30 cellular contexts compared by ENCODE assay signal in the genomic region with DNA sequence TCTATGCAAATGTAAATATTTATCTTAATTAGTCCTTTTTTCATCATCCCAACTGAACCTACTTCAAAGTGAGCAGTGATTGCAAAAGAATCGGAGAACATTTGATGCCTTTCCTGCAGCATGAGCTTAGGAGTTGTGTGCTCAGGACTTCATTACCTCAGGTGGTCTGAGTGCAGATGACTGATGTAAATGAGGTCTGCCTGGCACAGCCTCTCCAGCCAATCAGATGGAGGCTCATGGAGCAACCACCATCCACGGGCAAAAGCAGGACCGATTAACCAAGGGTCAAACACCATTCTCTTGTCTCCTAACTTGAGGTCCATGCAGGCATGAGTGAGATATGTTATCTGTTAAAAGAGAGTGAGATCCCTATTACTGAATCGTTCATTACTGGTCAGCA.
"Had no signal": no experiment of that assay in that cellular context is flagged by ENCODE, and none has a peak within 500 bp of the region (broad histone marks: within the 10 kb centered on the region; RNA-seq: fewer than 3 reads in every experiment).

No MANE protein-coding gene starts in this region.

- H3K36me3 Mint-ChIP-seq: brain had no signal

- H3K36me3 ChIP-seq: cardiac muscle cell, colonic mucosa, WERI-Rb-1 had no signal

- H3K4me1 ChIP-seq: adrenal gland, colonic mucosa had no signal

- H3K4me3 ChIP-seq: adrenal gland, cardiac muscle cell, colonic mucosa, dorsolateral prefrontal cortex, left ventricle myocardium inferior, lung, right atrium auricular region, smooth muscle cell, stomach, tibial artery had no signal

- H3K9me3 Mint-ChIP-seq: activated CD4-positive, alpha-beta memory T cell treated with anti-CD3 and anti-CD28 coated beads for 36 hours; activated CD4-positive, alpha-beta T cell treated with anti-CD3 and anti-CD28 coated beads, Interleukin-2, amount 10 ng/mL, durations not matched to agents 24 days and 14 days; activated naive CD4-positive, alpha-beta T cell treated with anti-CD3 and anti-CD28 coated beads for 36 hours; activated naive CD8-positive, alpha-beta T cell treated with anti-CD3 and anti-CD28 coated beads for 36 hours; activated T-cell treated with anti-CD3 and anti-CD28 coated beads, Interleukin-2, amount 50 U/mL, for 4 hours; brain; natural killer cell; stimulated activated naive B cell treated with anti-CD40 and anti-IgM and Interleukin-4, amounts not matched to agents 10 μg/mL and 1 μg/mL and 100 μg/mL, for 72 hours had no signal

- ATAC-seq: activated T-cell treated with anti-CD3 and anti-CD28 coated beads, Interleukin-2, amount 50 U/mL, for 4 hours; natural killer cell; stimulated activated naive B cell treated with anti-CD40 and anti-IgM and Interleukin-4, amounts not matched to agents 10 μg/mL and 1 μg/mL and 100 μg/mL, for 72 hours had no signal

- H3K27me3 Mint-ChIP-seq: activated CD4-positive, alpha-beta memory T cell treated with anti-CD3 and anti-CD28 coated beads for 36 hours; activated CD4-positive, alpha-beta T cell treated with anti-CD3 and anti-CD28 coated beads, Interleukin-2, amount 10 ng/mL, durations not matched to agents 24 days and 14 days; activated naive CD8-positive, alpha-beta T cell treated with anti-CD3 and anti-CD28 coated beads for 36 hours; stimulated activated naive B cell treated with anti-CD40 and anti-IgM and Interleukin-4, amounts not matched to agents 10 μg/mL and 1 μg/mL and 100 μg/mL, for 72 hours had no signal

- H3K27ac Mint-ChIP-seq: activated CD4-positive, alpha-beta memory T cell treated with anti-CD3 and anti-CD28 coated beads for 36 hours; activated naive CD4-positive, alpha-beta T cell treated with anti-CD3 and anti-CD28 coated beads for 36 hours; activated naive CD8-positive, alpha-beta T cell treated with anti-CD3 and anti-CD28 coated beads for 36 hours; brain; natural killer cell; stimulated activated naive B cell treated with anti-CD40 and anti-IgM and Interleukin-4, amounts not matched to agents 10 μg/mL and 1 μg/mL and 100 μg/mL, for 72 hours had no signal

- H3K9me3 ChIP-seq: adrenal gland, colonic mucosa, left ventricle myocardium inferior, right atrium auricular region, stomach, tibial artery had no signal

- H3K27ac ChIP-seq: adrenal gland, cardiac muscle cell, colonic mucosa, dorsolateral prefrontal cortex, right atrium auricular region, stomach, WERI-Rb-1 had no signal

- H3K4me2 ChIP-seq: smooth muscle cell had no signal

- H3K4me3 Mint-ChIP-seq: activated CD4-positive, alpha-beta memory T cell treated with anti-CD3 and anti-CD28 coated beads for 36 hours; activated CD4-positive, alpha-beta T cell treated with anti-CD3 and anti-CD28 coated beads, Interleukin-2, amount 10 ng/mL, durations not matched to agents 24 days and 14 days; activated naive CD4-positive, alpha-beta T cell treated with anti-CD3 and anti-CD28 coated beads for 36 hours; activated naive CD8-positive, alpha-beta T cell treated with anti-CD3 and anti-CD28 coated beads for 36 hours; activated T-cell treated with anti-CD3 and anti-CD28 coated beads, Interleukin-2, amount 50 U/mL, for 4 hours; brain; natural killer cell; stimulated activated naive B cell treated with anti-CD40 and anti-IgM and Interleukin-4, amounts not matched to agents 10 μg/mL and 1 μg/mL and 100 μg/mL, for 72 hours had no signal

- FAIRE-seq: frontal cortex had no signal

- DNase-seq: activated CD4-positive, alpha-beta memory T cell treated with anti-CD3 and anti-CD28 coated beads for 36 hours; activated CD4-positive, alpha-beta T cell treated with anti-CD3 and anti-CD28 coated beads, Interleukin-2, amount 10 ng/mL, durations not matched to agents 24 days and 14 days; activated CD4-positive, CD25-positive, alpha-beta regulatory T cell treated with anti-CD3 and anti-CD28 coated beads, Interleukin-2, amount 50 U/mL, for 72 hours; activated CD8-positive, alpha-beta memory T cell treated with anti-CD3 and anti-CD28 coated beads, Interleukin-2, amount 50 U/mL, for 48 hours; activated effector memory CD4-positive, alpha-beta T cell treated with anti-CD3 and anti-CD28 coated beads, Interleukin-2, amount 50 U/mL, for 16 hours; activated naive CD4-positive, alpha-beta T cell treated with anti-CD3 and anti-CD28 coated beads for 36 hours; activated naive CD8-positive, alpha-beta T cell treated with anti-CD3 and anti-CD28 coated beads for 36 hours; activated T-cell treated with anti-CD3 and anti-CD28 coated beads, Interleukin-2, amount 50 U/mL, for 4 hours; adrenal gland; aorta; cerebellar nuclear complex; colonic mucosa; dorsolateral prefrontal cortex; effector memory CD4-positive, alpha-beta T cell; islet precursor cell; left ventricle myocardium inferior; mesendoderm; natural killer cell; stimulated activated CD4-positive, alpha-beta T cell treated with anti-CD3 and anti-CD28 coated beads, Interleukin-1b, Interleukin-23, amount 100 ng/mL, for 48 hours; stimulated activated naive B cell treated with anti-CD40 and anti-IgM and Interleukin-4, amounts not matched to agents 10 μg/mL and 1 μg/mL and 100 μg/mL, for 72 hours; stomach; T1000; tibial artery; WERI-Rb-1 had no signal

- H3K4me1 Mint-ChIP-seq: brain had no signal

- H3K27me3 ChIP-seq: adrenal gland, cardiac muscle cell, colonic mucosa, right atrium auricular region, stomach, tibial artery had no signal
